1 cellular context compared by ENCODE assay signal in the genomic region with DNA sequence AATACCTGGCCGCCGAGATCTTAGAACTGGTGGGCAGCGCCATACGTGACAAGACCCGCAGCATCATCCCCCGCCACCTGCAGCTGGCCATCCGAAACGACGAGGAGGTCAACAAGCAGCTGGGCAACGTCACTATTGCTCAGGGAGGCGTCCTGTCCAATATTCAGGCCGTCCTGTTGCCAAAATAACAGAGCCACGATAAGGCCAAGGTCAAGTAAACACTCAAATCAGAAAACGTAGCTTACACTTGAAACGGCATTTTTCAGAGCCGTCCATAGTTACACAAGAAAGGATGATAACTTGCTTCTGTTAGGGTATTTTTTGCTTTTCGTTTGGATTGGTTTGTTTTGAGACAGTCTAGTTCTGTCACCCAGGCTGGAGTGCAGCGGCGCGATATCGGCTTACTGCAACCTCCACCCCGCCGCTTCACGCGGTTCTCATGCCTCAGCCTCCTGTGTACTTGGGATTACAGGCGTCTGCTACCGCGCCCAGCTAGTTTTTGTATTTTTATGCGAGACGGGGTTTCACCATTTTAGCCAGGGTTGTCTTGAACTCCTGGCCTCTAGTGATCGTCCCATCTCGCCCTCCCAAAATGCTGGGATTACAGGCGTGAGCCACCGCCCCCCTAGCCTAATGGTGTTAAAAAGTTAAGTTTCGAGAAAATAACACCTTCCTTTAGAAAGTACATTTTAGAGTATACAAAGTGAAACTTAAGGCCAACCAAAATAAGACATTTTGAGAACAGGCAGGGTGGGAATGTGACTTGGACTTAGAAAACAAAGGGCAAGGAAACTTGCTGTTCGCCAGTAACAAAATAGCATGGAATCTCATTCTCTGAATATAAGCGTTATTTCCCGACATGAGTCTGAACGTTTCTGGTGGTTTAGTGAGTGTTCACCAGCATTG.
TF ChIP-seq lines count a peak whose summit lies in the region.

No MANE protein-coding gene starts in this region.

TF ChIP-seq in HepG2, 621 proteins besides CTCF, POLR2A, EP300 and RAD21 (continued from another document and continues in another):
- TF ChIP-seq, protein P1, sequence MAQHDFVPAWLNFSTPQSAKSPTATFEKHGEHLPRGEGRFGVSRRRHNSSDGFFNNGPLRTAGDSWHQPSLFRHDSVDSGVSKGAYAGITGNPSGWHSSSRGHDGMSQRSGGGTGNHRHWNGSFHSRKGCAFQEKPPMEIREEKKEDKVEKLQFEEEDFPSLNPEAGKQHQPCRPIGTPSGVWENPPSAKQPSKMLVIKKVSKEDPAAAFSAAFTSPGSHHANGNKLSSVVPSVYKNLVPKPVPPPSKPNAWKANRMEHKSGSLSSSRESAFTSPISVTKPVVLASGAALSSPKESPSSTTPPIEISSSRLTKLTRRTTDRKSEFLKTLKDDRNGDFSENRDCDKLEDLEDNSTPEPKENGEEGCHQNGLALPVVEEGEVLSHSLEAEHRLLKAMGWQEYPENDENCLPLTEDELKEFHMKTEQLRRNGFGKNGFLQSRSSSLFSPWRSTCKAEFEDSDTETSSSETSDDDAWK (CRISPR knock-in tag; IDR thresholded peaks at IDR 0.05), result no peak
- TF ChIP-seq, protein P2, sequence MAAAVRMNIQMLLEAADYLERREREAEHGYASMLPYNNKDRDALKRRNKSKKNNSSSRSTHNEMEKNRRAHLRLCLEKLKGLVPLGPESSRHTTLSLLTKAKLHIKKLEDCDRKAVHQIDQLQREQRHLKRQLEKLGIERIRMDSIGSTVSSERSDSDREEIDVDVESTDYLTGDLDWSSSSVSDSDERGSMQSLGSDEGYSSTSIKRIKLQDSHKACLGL (CRISPR knock-in tag; IDR thresholded peaks at IDR 0.05), result peak; percentile 10
- TF ChIP-seq MBNL3 (CRISPR knock-in tag; conservative IDR thresholded peaks at IDR 0.05), result 0 out of 2 replicates have a peak, but pooled peaks have one; percentile 46
- TF ChIP-seq JUNB (CRISPR knock-in tag; IDR thresholded peaks at IDR 0.05; ENCODE audit: borderline replicate concordance), result 0 out of 2 replicates have a peak, but pooled peaks have one; percentile 36
- TF ChIP-seq LCORL (IDR thresholded peaks at IDR 0.05), result no peak
- TF ChIP-seq LCORL (CRISPR knock-in tag; IDR thresholded peaks at IDR 0.05), result peak; percentile 65; the same call in 1 of the 2 replicates
- no peak; the same call in none of the 2 replicates for TF ChIP-seq ZMYM4 (CRISPR knock-in tag; IDR thresholded peaks at IDR 0.05)
- TF ChIP-seq, protein P3, sequence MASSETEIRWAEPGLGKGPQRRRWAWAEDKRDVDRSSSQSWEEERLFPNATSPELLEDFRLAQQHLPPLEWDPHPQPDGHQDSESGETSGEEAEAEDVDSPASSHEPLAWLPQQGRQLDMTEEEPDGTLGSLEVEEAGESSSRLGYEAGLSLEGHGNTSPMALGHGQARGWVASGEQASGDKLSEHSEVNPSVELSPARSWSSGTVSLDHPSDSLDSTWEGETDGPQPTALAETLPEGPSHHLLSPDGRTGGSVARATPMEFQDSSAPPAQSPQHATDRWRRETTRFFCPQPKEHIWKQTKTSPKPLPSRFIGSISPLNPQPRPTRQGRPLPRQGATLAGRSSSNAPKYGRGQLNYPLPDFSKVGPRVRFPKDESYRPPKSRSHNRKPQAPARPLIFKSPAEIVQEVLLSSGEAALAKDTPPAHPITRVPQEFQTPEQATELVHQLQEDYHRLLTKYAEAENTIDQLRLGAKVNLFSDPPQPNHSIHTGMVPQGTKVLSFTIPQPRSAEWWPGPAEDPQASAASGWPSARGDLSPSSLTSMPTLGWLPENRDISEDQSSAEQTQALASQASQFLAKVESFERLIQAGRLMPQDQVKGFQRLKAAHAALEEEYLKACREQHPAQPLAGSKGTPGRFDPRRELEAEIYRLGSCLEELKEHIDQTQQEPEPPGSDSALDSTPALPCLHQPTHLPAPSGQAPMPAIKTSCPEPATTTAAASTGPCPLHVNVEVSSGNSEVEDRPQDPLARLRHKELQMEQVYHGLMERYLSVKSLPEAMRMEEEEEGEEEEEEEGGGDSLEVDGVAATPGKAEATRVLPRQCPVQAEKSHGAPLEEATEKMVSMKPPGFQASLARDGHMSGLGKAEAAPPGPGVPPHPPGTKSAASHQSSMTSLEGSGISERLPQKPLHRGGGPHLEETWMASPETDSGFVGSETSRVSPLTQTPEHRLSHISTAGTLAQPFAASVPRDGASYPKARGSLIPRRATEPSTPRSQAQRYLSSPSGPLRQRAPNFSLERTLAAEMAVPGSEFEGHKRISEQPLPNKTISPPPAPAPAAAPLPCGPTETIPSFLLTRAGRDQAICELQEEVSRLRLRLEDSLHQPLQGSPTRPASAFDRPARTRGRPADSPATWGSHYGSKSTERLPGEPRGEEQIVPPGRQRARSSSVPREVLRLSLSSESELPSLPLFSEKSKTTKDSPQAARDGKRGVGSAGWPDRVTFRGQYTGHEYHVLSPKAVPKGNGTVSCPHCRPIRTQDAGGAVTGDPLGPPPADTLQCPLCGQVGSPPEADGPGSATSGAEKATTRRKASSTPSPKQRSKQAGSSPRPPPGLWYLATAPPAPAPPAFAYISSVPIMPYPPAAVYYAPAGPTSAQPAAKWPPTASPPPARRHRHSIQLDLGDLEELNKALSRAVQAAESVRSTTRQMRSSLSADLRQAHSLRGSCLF (CRISPR knock-in tag; IDR thresholded peaks at IDR 0.05; ENCODE audit: borderline replicate concordance), result peak; percentile 78; the same call in 1 of the 2 replicates
- TF ChIP-seq NKX3-1 (CRISPR knock-in tag; IDR thresholded peaks at IDR 0.05), result 0 out of 2 replicates have a peak, but pooled peaks have one; percentile 16
- TF ChIP-seq KLF13 (CRISPR knock-in tag; IDR thresholded peaks at IDR 0.05), result no peak
- no peak for TF ChIP-seq ZNF510 (CRISPR knock-in tag; IDR thresholded peaks at IDR 0.05; ENCODE audit: low read depth)
- TF ChIP-seq NFE2L2 (IDR thresholded peaks at IDR 0.05; ENCODE audit: low read length), result no peak
- TF ChIP-seq, protein P4, sequence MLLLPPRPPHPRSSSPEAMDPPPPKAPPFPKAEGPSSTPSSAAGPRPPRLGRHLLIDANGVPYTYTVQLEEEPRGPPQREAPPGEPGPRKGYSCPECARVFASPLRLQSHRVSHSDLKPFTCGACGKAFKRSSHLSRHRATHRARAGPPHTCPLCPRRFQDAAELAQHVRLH (CRISPR knock-in tag; IDR thresholded peaks at IDR 0.05; ENCODE audit: borderline replicate concordance, low read depth), result 0 out of 2 replicates have a peak, but pooled peaks have one; percentile 32
- no peak for TF ChIP-seq STAG1 (CRISPR knock-in tag; IDR thresholded peaks at IDR 0.05)
- no peak for TF ChIP-seq NONO (IDR thresholded peaks at IDR 0.05)
- 0 out of 2 replicates have a peak, but pooled peaks have one; percentile 26 for TF ChIP-seq NONO (CRISPR knock-in tag; conservative IDR thresholded peaks at IDR 0.05)
- TF ChIP-seq FOXJ3 (CRISPR knock-in tag; IDR thresholded peaks at IDR 0.05; ENCODE audit: borderline replicate concordance), result peak; percentile 29; the same call in 1 of the 2 replicates
- no peak for TF ChIP-seq MBD4 (IDR thresholded peaks at IDR 0.05; ENCODE audit: borderline replicate concordance, low read length)
- 0 out of 2 replicates have a peak, but pooled peaks have one; percentile 12 for TF ChIP-seq PAX8 (CRISPR knock-in tag; IDR thresholded peaks at IDR 0.05; ENCODE audit: borderline replicate concordance)
- peak; percentile 70; the same call in 1 of the 2 replicates for TF ChIP-seq JUND (CRISPR knock-in tag; IDR thresholded peaks at IDR 0.05)
- TF ChIP-seq, protein P5, sequence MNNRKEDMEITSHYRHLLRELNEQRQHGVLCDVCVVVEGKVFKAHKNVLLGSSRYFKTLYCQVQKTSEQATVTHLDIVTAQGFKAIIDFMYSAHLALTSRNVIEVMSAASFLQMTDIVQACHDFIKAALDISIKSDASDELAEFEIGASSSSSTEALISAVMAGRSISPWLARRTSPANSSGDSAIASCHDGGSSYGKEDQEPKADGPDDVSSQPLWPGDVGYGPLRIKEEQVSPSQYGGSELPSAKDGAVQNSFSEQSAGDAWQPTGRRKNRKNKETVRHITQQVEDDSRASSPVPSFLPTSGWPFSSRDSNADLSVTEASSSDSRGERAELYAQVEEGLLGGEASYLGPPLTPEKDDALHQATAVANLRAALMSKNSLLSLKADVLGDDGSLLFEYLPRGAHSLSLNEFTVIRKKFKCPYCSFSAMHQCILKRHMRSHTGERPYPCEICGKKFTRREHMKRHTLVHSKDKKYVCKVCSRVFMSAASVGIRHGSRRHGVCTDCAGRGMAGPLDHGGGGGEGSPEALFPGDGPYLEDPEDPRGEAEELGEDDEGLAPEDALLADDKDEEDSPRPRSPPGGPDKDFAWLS (CRISPR knock-in tag; IDR thresholded peaks at IDR 0.05; ENCODE audit: borderline replicate concordance), result no peak
- TF ChIP-seq ZNF335 (CRISPR knock-in tag; IDR thresholded peaks at IDR 0.05), result no peak
- TF ChIP-seq, protein P6, sequence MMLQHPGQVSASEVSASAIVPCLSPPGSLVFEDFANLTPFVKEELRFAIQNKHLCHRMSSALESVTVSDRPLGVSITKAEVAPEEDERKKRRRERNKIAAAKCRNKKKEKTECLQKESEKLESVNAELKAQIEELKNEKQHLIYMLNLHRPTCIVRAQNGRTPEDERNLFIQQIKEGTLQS (CRISPR knock-in tag; IDR thresholded peaks at IDR 0.05), result 0 out of 2 replicates have a peak, but pooled peaks have one; percentile 5
- TF ChIP-seq, protein P7, sequence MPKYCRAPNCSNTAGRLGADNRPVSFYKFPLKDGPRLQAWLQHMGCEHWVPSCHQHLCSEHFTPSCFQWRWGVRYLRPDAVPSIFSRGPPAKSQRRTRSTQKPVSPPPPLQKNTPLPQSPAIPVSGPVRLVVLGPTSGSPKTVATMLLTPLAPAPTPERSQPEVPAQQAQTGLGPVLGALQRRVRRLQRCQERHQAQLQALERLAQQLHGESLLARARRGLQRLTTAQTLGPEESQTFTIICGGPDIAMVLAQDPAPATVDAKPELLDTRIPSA (CRISPR knock-in tag; IDR thresholded peaks at IDR 0.05; ENCODE audit: borderline replicate concordance), result 0 out of 2 replicates have a peak, but pooled peaks have one; percentile 54
- TF ChIP-seq TBX3 (IDR thresholded peaks at IDR 0.05; ENCODE audit: borderline replicate concordance), result no peak
- TF ChIP-seq, protein P8, sequence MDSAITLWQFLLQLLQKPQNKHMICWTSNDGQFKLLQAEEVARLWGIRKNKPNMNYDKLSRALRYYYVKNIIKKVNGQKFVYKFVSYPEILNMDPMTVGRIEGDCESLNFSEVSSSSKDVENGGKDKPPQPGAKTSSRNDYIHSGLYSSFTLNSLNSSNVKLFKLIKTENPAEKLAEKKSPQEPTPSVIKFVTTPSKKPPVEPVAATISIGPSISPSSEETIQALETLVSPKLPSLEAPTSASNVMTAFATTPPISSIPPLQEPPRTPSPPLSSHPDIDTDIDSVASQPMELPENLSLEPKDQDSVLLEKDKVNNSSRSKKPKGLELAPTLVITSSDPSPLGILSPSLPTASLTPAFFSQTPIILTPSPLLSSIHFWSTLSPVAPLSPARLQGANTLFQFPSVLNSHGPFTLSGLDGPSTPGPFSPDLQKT (CRISPR knock-in tag; IDR thresholded peaks at IDR 0.05; ENCODE audit: borderline replicate concordance), result no peak
- TF ChIP-seq, protein P9, sequence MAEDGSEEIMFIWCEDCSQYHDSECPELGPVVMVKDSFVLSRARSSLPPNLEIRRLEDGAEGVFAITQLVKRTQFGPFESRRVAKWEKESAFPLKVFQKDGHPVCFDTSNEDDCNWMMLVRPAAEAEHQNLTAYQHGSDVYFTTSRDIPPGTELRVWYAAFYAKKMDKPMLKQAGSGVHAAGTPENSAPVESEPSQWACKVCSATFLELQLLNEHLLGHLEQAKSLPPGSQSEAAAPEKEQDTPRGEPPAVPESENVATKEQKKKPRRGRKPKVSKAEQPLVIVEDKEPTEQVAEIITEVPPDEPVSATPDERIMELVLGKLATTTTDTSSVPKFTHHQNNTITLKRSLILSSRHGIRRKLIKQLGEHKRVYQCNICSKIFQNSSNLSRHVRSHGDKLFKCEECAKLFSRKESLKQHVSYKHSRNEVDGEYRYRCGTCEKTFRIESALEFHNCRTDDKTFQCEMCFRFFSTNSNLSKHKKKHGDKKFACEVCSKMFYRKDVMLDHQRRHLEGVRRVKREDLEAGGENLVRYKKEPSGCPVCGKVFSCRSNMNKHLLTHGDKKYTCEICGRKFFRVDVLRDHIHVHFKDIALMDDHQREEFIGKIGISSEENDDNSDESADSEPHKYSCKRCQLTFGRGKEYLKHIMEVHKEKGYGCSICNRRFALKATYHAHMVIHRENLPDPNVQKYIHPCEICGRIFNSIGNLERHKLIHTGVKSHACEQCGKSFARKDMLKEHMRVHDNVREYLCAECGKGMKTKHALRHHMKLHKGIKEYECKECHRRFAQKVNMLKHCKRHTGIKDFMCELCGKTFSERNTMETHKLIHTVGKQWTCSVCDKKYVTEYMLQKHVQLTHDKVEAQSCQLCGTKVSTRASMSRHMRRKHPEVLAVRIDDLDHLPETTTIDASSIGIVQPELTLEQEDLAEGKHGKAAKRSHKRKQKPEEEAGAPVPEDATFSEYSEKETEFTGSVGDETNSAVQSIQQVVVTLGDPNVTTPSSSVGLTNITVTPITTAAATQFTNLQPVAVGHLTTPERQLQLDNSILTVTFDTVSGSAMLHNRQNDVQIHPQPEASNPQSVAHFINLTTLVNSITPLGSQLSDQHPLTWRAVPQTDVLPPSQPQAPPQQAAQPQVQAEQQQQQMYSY (CRISPR knock-in tag; IDR thresholded peaks at IDR 0.05), result no peak
- TF ChIP-seq, protein P10, sequence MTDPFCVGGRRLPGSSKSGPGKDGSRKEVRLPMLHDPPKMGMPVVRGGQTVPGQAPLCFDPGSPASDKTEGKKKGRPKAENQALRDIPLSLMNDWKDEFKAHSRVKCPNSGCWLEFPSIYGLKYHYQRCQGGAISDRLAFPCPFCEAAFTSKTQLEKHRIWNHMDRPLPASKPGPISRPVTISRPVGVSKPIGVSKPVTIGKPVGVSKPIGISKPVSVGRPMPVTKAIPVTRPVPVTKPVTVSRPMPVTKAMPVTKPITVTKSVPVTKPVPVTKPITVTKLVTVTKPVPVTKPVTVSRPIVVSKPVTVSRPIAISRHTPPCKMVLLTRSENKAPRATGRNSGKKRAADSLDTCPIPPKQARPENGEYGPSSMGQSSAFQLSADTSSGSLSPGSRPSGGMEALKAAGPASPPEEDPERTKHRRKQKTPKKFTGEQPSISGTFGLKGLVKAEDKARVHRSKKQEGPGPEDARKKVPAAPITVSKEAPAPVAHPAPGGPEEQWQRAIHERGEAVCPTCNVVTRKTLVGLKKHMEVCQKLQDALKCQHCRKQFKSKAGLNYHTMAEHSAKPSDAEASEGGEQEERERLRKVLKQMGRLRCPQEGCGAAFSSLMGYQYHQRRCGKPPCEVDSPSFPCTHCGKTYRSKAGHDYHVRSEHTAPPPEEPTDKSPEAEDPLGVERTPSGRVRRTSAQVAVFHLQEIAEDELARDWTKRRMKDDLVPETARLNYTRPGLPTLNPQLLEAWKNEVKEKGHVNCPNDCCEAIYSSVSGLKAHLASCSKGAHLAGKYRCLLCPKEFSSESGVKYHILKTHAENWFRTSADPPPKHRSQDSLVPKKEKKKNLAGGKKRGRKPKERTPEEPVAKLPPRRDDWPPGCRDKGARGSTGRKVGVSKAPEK (CRISPR knock-in tag; IDR thresholded peaks at IDR 0.05; ENCODE audit: borderline replicate concordance), result no peak
- peak; percentile 41; the same call in 1 of the 2 replicates for TF ChIP-seq MIER3 (CRISPR knock-in tag; IDR thresholded peaks at IDR 0.05; ENCODE audit: borderline replicate concordance)
- TF ChIP-seq SPEN (CRISPR knock-in tag; IDR thresholded peaks at IDR 0.05; ENCODE audit: low read depth), result peak; percentile 35
- TF ChIP-seq SAP130 (CRISPR knock-in tag; IDR thresholded peaks at IDR 0.05; ENCODE audit: low read depth), result peak; percentile 72
- TF ChIP-seq TCF7 (IDR thresholded peaks at IDR 0.05; ENCODE audit: low read depth), result 0 out of 2 replicates have a peak, but pooled peaks have one; percentile 5
- peak; percentile 61 for TF ChIP-seq PITX1 (CRISPR knock-in tag; IDR thresholded peaks at IDR 0.05)
- TF ChIP-seq, protein P11, sequence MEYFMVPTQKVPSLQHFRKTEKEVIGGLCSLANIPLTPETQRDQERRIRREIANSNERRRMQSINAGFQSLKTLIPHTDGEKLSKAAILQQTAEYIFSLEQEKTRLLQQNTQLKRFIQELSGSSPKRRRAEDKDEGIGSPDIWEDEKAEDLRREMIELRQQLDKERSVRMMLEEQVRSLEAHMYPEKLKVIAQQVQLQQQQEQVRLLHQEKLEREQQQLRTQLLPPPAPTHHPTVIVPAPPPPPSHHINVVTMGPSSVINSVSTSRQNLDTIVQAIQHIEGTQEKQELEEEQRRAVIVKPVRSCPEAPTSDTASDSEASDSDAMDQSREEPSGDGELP (IDR thresholded peaks at IDR 0.05; ENCODE audit: borderline replicate concordance, low read depth), result peak; percentile 80; the same call in 1 of the 2 replicates
